Comparison of ENCODE assay signal across 1 cellular context in the genomic region with DNA sequence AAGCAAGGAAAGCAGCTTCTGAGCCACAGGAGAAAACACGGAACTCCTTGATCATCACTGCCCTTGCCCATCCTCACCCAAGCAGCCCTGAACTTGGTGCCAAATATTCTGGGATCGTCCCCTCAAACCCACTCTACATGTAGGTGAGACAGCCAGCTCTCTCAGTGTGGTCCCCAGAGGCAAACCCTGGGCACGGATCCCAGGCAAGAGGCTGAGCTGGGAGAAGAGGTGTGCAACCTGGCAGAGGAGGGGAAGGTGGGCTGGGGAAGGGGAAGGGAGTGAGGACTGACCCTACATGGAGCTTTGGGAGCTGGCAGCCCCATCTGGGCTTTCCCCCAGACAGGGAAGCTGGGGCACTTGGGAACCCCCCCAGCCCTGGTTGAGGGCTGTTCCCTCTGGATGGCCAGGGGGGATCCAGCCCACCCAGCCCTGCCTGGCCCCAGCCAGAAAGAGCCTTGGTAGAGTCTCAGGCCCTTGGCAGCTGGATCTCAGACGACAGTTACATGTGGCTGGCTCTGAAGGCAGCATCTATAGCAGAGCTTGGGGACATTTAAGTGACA.
TF ChIP-seq lines count a peak whose summit lies in the region.

No MANE protein-coding gene starts in this region.

TF ChIP-seq in H1, 55 proteins besides CTCF, POLR2A, EP300 and RAD21 (continued from another document):
- TF ChIP-seq, protein P1, sequence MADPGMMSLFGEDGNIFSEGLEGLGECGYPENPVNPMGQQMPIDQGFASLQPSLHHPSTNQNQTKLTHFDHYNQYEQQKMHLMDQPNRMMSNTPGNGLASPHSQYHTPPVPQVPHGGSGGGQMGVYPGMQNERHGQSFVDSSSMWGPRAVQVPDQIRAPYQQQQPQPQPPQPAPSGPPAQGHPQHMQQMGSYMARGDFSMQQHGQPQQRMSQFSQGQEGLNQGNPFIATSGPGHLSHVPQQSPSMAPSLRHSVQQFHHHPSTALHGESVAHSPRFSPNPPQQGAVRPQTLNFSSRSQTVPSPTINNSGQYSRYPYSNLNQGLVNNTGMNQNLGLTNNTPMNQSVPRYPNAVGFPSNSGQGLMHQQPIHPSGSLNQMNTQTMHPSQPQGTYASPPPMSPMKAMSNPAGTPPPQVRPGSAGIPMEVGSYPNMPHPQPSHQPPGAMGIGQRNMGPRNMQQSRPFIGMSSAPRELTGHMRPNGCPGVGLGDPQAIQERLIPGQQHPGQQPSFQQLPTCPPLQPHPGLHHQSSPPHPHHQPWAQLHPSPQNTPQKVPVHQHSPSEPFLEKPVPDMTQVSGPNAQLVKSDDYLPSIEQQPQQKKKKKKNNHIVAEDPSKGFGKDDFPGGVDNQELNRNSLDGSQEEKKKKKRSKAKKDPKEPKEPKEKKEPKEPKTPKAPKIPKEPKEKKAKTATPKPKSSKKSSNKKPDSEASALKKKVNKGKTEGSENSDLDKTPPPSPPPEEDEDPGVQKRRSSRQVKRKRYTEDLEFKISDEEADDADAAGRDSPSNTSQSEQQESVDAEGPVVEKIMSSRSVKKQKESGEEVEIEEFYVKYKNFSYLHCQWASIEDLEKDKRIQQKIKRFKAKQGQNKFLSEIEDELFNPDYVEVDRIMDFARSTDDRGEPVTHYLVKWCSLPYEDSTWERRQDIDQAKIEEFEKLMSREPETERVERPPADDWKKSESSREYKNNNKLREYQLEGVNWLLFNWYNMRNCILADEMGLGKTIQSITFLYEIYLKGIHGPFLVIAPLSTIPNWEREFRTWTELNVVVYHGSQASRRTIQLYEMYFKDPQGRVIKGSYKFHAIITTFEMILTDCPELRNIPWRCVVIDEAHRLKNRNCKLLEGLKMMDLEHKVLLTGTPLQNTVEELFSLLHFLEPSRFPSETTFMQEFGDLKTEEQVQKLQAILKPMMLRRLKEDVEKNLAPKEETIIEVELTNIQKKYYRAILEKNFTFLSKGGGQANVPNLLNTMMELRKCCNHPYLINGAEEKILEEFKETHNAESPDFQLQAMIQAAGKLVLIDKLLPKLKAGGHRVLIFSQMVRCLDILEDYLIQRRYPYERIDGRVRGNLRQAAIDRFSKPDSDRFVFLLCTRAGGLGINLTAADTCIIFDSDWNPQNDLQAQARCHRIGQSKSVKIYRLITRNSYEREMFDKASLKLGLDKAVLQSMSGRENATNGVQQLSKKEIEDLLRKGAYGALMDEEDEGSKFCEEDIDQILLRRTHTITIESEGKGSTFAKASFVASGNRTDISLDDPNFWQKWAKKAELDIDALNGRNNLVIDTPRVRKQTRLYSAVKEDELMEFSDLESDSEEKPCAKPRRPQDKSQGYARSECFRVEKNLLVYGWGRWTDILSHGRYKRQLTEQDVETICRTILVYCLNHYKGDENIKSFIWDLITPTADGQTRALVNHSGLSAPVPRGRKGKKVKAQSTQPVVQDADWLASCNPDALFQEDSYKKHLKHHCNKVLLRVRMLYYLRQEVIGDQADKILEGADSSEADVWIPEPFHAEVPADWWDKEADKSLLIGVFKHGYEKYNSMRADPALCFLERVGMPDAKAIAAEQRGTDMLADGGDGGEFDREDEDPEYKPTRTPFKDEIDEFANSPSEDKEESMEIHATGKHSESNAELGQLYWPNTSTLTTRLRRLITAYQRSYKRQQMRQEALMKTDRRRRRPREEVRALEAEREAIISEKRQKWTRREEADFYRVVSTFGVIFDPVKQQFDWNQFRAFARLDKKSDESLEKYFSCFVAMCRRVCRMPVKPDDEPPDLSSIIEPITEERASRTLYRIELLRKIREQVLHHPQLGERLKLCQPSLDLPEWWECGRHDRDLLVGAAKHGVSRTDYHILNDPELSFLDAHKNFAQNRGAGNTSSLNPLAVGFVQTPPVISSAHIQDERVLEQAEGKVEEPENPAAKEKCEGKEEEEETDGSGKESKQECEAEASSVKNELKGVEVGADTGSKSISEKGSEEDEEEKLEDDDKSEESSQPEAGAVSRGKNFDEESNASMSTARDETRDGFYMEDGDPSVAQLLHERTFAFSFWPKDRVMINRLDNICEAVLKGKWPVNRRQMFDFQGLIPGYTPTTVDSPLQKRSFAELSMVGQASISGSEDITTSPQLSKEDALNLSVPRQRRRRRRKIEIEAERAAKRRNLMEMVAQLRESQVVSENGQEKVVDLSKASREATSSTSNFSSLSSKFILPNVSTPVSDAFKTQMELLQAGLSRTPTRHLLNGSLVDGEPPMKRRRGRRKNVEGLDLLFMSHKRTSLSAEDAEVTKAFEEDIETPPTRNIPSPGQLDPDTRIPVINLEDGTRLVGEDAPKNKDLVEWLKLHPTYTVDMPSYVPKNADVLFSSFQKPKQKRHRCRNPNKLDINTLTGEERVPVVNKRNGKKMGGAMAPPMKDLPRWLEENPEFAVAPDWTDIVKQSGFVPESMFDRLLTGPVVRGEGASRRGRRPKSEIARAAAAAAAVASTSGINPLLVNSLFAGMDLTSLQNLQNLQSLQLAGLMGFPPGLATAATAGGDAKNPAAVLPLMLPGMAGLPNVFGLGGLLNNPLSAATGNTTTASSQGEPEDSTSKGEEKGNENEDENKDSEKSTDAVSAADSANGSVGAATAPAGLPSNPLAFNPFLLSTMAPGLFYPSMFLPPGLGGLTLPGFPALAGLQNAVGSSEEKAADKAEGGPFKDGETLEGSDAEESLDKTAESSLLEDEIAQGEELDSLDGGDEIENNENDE (IDR thresholded peaks at IDR 0.05; ENCODE audit: insufficient replicate concordance, low read length): no peak
- no peak for TF ChIP-seq SP4 (IDR thresholded peaks at IDR 0.05; ENCODE audit: low read length)
- TF ChIP-seq TEAD4 (IDR thresholded peaks at IDR 0.05; ENCODE audit: low read depth, low read length): no peak
- no peak for TF ChIP-seq BACH1 (IDR thresholded peaks at IDR 0.05; ENCODE audit: low read length)
- no peak for TF ChIP-seq CREB1 (IDR thresholded peaks at IDR 0.05)
- TF ChIP-seq PHF8 (conservative IDR thresholded peaks at IDR 0.05; ENCODE audit: low read depth, low read length): no peak
- no peak for TF ChIP-seq NRF1 (IDR thresholded peaks at IDR 0.05; ENCODE audit: low read depth, low read length)
- TF ChIP-seq HDAC6 (IDR thresholded peaks at IDR 0.05; ENCODE audit: low read depth, low read length): no peak
- TF ChIP-seq GABPA (IDR thresholded peaks at IDR 0.05; ENCODE audit: borderline replicate concordance, insufficient read depth, low read length): no peak
- no peak for TF ChIP-seq ATF3 (IDR thresholded peaks at IDR 0.05; ENCODE audit: insufficient read depth, low read depth, low read length)
- TF ChIP-seq HDAC2 (IDR thresholded peaks at IDR 0.05; ENCODE audit: borderline replicate concordance in 1 of 2, low read depth in 2 of 2, low read length in 2 of 2): no peak
- no peak for TF ChIP-seq SIRT6 (IDR thresholded peaks at IDR 0.05; ENCODE audit: low read length)
- TF ChIP-seq BCL11A (IDR thresholded peaks at IDR 0.05; ENCODE audit: low read depth in 2 of 2, low read length in 2 of 2): no peak
- no peak for TF ChIP-seq SAP30 (IDR thresholded peaks at IDR 0.05; ENCODE audit: insufficient read depth, insufficient replicate concordance, low read length)
- no peak for TF ChIP-seq CHD2 (IDR thresholded peaks at IDR 0.05; ENCODE audit: low read length)
- TF ChIP-seq POU5F1 (IDR thresholded peaks at IDR 0.05; ENCODE audit: low read depth, low read length): no peak
